ENCODE assay signal across 14 cellular contexts in the genomic region with DNA sequence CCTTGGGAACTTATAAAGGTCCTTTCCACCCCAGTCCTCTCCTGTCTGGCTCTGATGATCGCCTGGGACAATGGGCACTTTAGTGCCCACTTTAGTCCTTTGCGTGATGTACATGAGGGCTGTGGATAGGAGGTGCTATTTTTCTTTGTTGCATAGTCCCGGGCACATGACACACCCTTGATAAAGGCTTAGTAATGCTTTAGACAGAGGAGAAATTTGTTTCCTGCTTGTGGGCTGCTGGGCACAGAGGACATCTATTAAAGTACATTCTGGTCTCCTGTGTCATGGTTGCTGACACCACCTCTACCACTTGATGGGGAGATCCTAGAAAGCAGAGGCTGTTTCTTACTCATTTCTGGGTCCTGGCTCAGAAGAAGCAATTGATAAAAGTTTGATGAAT. TPM values are rescaled to one million over a fixed set of nuclear protein-coding genes. Genes with fewer than 3 reads are reported as not detected.
DNase-seq lines count a peak whose midpoint lies in the region; ATAC-seq, FAIRE-seq and TF ChIP-seq lines count a peak whose summit lies in the region.
"Had no signal": no experiment of that assay in that cellular context is flagged by ENCODE, and none has a peak within 500 bp of the region (broad histone marks: within the 10 kb centered on the region; RNA-seq: fewer than 3 reads in every experiment).

No MANE protein-coding gene starts in this region.

- CTCF ChIA-PET in CD8-positive, alpha-beta memory T cell (lab: Charles Lee) = no interaction called here

- TF ChIP-seq CTCF in keratinocyte (optimal IDR thresholded peaks at IDR 0.05 in 1 of 3, IDR thresholded peaks at IDR 0.05 in 1 of 3, conservative IDR thresholded peaks at IDR 0.05 in 1 of 3; ENCODE audit: extremely low read depth in 1 of 3, insufficient read depth in 2 of 3, low read length in 3 of 3) (peak; percentile 9 to 45 (median 43)), smooth muscle cell (IDR thresholded peaks at IDR 0.05; ENCODE audit: borderline replicate concordance, insufficient read depth, poor library complexity, severe bottlenecking) (no peak)

- H4K20me1 ChIP-seq in keratinocyte (ENCODE audit: control insufficient read depth, extremely low read depth, insufficient read depth, low read length) (no peaks in the 10 kb centered on the region), smooth muscle cell (ENCODE audit: low read depth) (no peaks in the 10 kb centered on the region)

- H3K36me3 ChIP-seq in CD8-positive, alpha-beta memory T cell (ENCODE audit: insufficient read depth, low read length) = peaks cover 14% of the 10 kb centered on the region
- H3K36me3 ChIP-seq in adipocyte (ENCODE audit: control insufficient read depth, insufficient read depth, low read length, severe bottlenecking) = peaks cover 38% of the 10 kb centered on the region
- H3K36me3 ChIP-seq in keratinocyte (ENCODE audit: control insufficient read depth in 2 of 2, extremely low read depth in 1 of 2, insufficient read depth in 2 of 2, low read length in 2 of 2) = peaks cover 11 to 26% of the 10 kb centered on the region in 2 experiments
- H3K36me3 ChIP-seq in smooth muscle cell (ENCODE audit: low read depth) = no peaks in the 10 kb centered on the region

- H3K4me3 Mint-ChIP-seq in CD8-positive, alpha-beta memory T cell = peak overlapping the region in 1 of 7 donors; percentile 13

- H2AFZ ChIP-seq in keratinocyte (ENCODE audit: control insufficient read depth, low read length) (no peak overlapping the region), smooth muscle cell (ENCODE audit: low read depth) (no peak overlapping the region)

- H3K27me3 Mint-ChIP-seq in CD8-positive, alpha-beta memory T cell = no peaks in the 10 kb centered on the region

- no peak for ATAC-seq in GM19397 (IDR thresholded peaks at IDR 0.05; ENCODE audit: unreplicated experiment)
- ATAC-seq in HG02571 (IDR thresholded peaks at IDR 0.05; ENCODE audit: unreplicated experiment) = no peak

- H3K27ac ChIP-seq in CD8-positive, alpha-beta memory T cell (ENCODE audit: low read depth, low read length) = no peak overlapping the region
- H3K27ac ChIP-seq in keratinocyte (ENCODE audit: control insufficient read depth, insufficient read depth, low read length) = peak overlapping the region; percentile 46
- H3K27ac ChIP-seq in smooth muscle cell (ENCODE audit: low read depth) = no peak overlapping the region

- H3K4me1 ChIP-seq in CD8-positive, alpha-beta memory T cell (ENCODE audit: insufficient read depth, low read length) = no peaks in the 10 kb centered on the region
- H3K4me1 ChIP-seq in adipocyte (ENCODE audit: control insufficient read depth, insufficient read depth, low read length) (peaks cover 5% of the 10 kb centered on the region), keratinocyte (ENCODE audit: control insufficient read depth, extremely low read depth, insufficient read depth, low read length) (peaks cover 16% of the 10 kb centered on the region), smooth muscle cell (ENCODE audit: low read depth) (no peaks in the 10 kb centered on the region)

- peak overlapping the region in 6 of 8 donors; percentile 13 to 80 (median 58) for H3K27ac Mint-ChIP-seq in CD8-positive, alpha-beta memory T cell

- H3K9me3 Mint-ChIP-seq in CD8-positive, alpha-beta memory T cell = no peaks in the 10 kb centered on the region

- POLR2A ChIA-PET in CD8-positive, alpha-beta memory T cell (lab: Charles Lee) = no interaction called here

- peaks cover 3 to 42% (median 6%) of the 10 kb centered on the region in 3 donors for H3K36me3 Mint-ChIP-seq in CD8-positive, alpha-beta memory T cell

- dilution Hi-C loops in keratinocyte (cut with MboI; ENCODE audit: extremely low pct_ligation_motif_present, low sequenced_read_pairs) = no loop called here

- no peaks in the 10 kb centered on the region for H3K9me1 ChIP-seq in keratinocyte (ENCODE audit: control insufficient read depth, extremely low read depth, insufficient read depth, low read length)

- peak; percentile 90 for FAIRE-seq in keratinocyte (lab: Jason Lieb, UNC)
- FAIRE-seq: H1 had no signal

- 89% methylated on average over 3 of the region's 3 CpGs for whole genome bisulfite sequencing in smooth muscle cell (ENCODE audit: low lambda C conversion rate)

- no peak overlapping the region for H3K4me3 ChIP-seq in CD8-positive, alpha-beta memory T cell (ENCODE audit: low read length)
- H3K4me3 ChIP-seq in adipocyte (ENCODE audit: low read length) (no peak overlapping the region), keratinocyte (ENCODE audit: control insufficient read depth in 2 of 3, extremely low read depth in 1 of 3, insufficient read depth in 2 of 3, low read depth in 1 of 3, low read length in 3 of 3) (no peak overlapping the region), smooth muscle cell (no peak overlapping the region)

- no peaks in the 10 kb centered on the region for H3K27me3 ChIP-seq in CD8-positive, alpha-beta memory T cell (ENCODE audit: insufficient read depth, low read length, poor library complexity, severe bottlenecking)
- peaks cover 20% of the 10 kb centered on the region for H3K27me3 ChIP-seq in adipocyte (replicated peaks; ENCODE audit: control insufficient read depth, insufficient read depth, low read length)
- no peaks in the 10 kb centered on the region for H3K27me3 ChIP-seq in keratinocyte (ENCODE audit: control insufficient read depth, extremely low read depth, insufficient read depth, low read length)
- peaks cover 4% of the 10 kb centered on the region for H3K27me3 ChIP-seq in smooth muscle cell (ENCODE audit: low read depth)

- H3K4me2 ChIP-seq in keratinocyte (ENCODE audit: control insufficient read depth, extremely low read depth, insufficient read depth, low read depth, low read length) = no peak overlapping the region
- no peak overlapping the region for H3K4me2 ChIP-seq in smooth muscle cell

- H3K9me3 ChIP-seq in CD8-positive, alpha-beta memory T cell (ENCODE audit: low read length) = no peaks in the 10 kb centered on the region
- no peaks in the 10 kb centered on the region for H3K9me3 ChIP-seq in adipocyte (ENCODE audit: control insufficient read depth, low read length)
- H3K9me3 ChIP-seq in keratinocyte (ENCODE audit: control insufficient read depth, low read depth, low read length) = no peaks in the 10 kb centered on the region
- no peaks in the 10 kb centered on the region for H3K9me3 ChIP-seq in smooth muscle cell (replicated peaks; ENCODE audit: low read depth)

- H3K79me2 ChIP-seq in keratinocyte (ENCODE audit: control insufficient read depth, insufficient read depth, low read length) (no peaks in the 10 kb centered on the region), smooth muscle cell (ENCODE audit: low read depth) (no peaks in the 10 kb centered on the region)

- no peaks in the 10 kb centered on the region for H3K4me1 Mint-ChIP-seq in CD8-positive, alpha-beta memory T cell

- no peak for DNase-seq in CD8-positive, alpha-beta memory T cell
- peak; percentile 56 for DNase-seq in HS-5 (ENCODE audit: low read depth)
- peak; percentile 30 for DNase-seq in adipocyte (ENCODE audit: low read depth)
- peak; percentile 70 for DNase-seq in keratinocyte (ENCODE audit: low read depth, low spot score)
- no peak for DNase-seq in middle frontal gyrus (ENCODE audit: extremely low spot score, low spot score)
- no peak for DNase-seq in smooth muscle cell (lab: John Stamatoyannopoulos, UW; ENCODE audit: unreplicated experiment)
- DNase-seq: activated naive CD4-positive, alpha-beta T cell; NCI-H1092; trophoblast cell had no signal

- H3F3A ChIP-seq in smooth muscle cell (ENCODE audit: low read depth) = no peaks in the 10 kb centered on the region

- no peak overlapping the region for H3K9ac ChIP-seq in adipocyte (ENCODE audit: low read length)
- H3K9ac ChIP-seq in keratinocyte (ENCODE audit: control insufficient read depth, extremely low read depth, insufficient read depth, low read length) = peak overlapping the region; percentile 13
- no peak overlapping the region for H3K9ac ChIP-seq in smooth muscle cell (ENCODE audit: low read depth)

RNA-seq across cellular contexts. Expression of gene KNCN, which starts 5.4 kb away (rescaled TPM):
- total RNA-seq in CD8-positive, alpha-beta memory T cell = not detected
- not detected for polyA plus RNA-seq in CD8-positive, alpha-beta memory T cell
- polyA plus RNA-seq in keratinocyte (not detected in 3 replicates), smooth muscle cell (not detected in 2 replicates)
- not detected for polyA plus RNA-seq in keratinocyte (2011; ENCODE audit: low read depth)
- polyA plus RNA-seq in keratinocyte (2011; cell fraction: cytosol; rRNA removed) = not detected in 2 replicates
- polyA plus RNA-seq in keratinocyte (2011; cell fraction: nucleus; rRNA removed) = not detected in 2 replicates
- not detected in 2 replicates for polyA plus RNA-seq in keratinocyte (2012; ENCODE audit: low replicate concordance)
- not detected in 3 replicates for polyA minus RNA-seq in keratinocyte
- polyA minus RNA-seq in keratinocyte (2011; cell fraction: cytosol; rRNA and poly(A)+ RNA removed) = not detected
- not detected in 2 replicates for polyA minus RNA-seq in keratinocyte (2011; cell fraction: nucleus; rRNA and poly(A)+ RNA removed)
- total RNA-seq in smooth muscle cell = not detected in 2 replicates
- total RNA-seq: H1, kidney epithelial cell, omental fat pad had no signal
- polyA plus RNA-seq: H1 had no signal

RNA-seq across cellular contexts. Expression of gene MKNK1, which starts 47.2 kb away (rescaled TPM):
- 10 to 100 TPM; 27.9 to 32.4 TPM for total RNA-seq in CD8-positive, alpha-beta memory T cell
- polyA plus RNA-seq in CD8-positive, alpha-beta memory T cell = 39.0 TPM
- polyA plus RNA-seq in keratinocyte = 45.1 to 59.9 TPM (median 55.7 TPM) in 3 replicates
- polyA plus RNA-seq in keratinocyte (2011; ENCODE audit: low read depth) = 28.2 TPM
- 43.1 and 43.5 TPM in 2 replicates for polyA plus RNA-seq in keratinocyte (2011; cell fraction: cytosol; rRNA removed)
- polyA plus RNA-seq in keratinocyte (2011; cell fraction: nucleus; rRNA removed) = 203 and 210 TPM in 2 replicates
- 25.6 and 43.8 TPM in 2 replicates for polyA plus RNA-seq in keratinocyte (2012; ENCODE audit: low replicate concordance)
- 42.2 to 74.8 TPM (median 56.8 TPM) in 3 replicates for polyA minus RNA-seq in keratinocyte
- polyA minus RNA-seq in keratinocyte (2011; cell fraction: cytosol; rRNA and poly(A)+ RNA removed) = 24.7 TPM
- 43.5 and 69.2 TPM in 2 replicates for polyA minus RNA-seq in keratinocyte (2011; cell fraction: nucleus; rRNA and poly(A)+ RNA removed)
- total RNA-seq in smooth muscle cell = 17.9 and 18.7 TPM in 2 replicates
- 11.7 and 17.2 TPM in 2 replicates for polyA plus RNA-seq in smooth muscle cell

RNA-seq across cellular contexts. Expression of gene MOB3C, which starts 59.8 kb away (rescaled TPM):
- total RNA-seq in CD8-positive, alpha-beta memory T cell = 10 to 100 TPM; 10.3 to 11.3 TPM
- polyA plus RNA-seq in CD8-positive, alpha-beta memory T cell = 26.0 TPM
- polyA plus RNA-seq in keratinocyte (15.8 to 25.6 TPM (median 18.4 TPM) in 3 replicates), smooth muscle cell (5.5 and 8.8 TPM in 2 replicates)
- 2.3 TPM for polyA plus RNA-seq in keratinocyte (2011; ENCODE audit: low read depth)
- 14.1 and 16.2 TPM in 2 replicates for polyA plus RNA-seq in keratinocyte (2011; cell fraction: cytosol; rRNA removed)
- polyA plus RNA-seq in keratinocyte (2011; cell fraction: nucleus; rRNA removed) = 29.3 and 31.6 TPM in 2 replicates
- 8.8 and 9.9 TPM in 2 replicates for polyA plus RNA-seq in keratinocyte (2012; ENCODE audit: low replicate concordance)
- 11.1 to 19.1 TPM (median 17.9 TPM) in 3 replicates for polyA minus RNA-seq in keratinocyte
- polyA minus RNA-seq in keratinocyte (2011; cell fraction: cytosol; rRNA and poly(A)+ RNA removed) = 11.9 TPM
- polyA minus RNA-seq in keratinocyte (2011; cell fraction: nucleus; rRNA and poly(A)+ RNA removed) = 9.6 and 12.9 TPM in 2 replicates
- 5.3 and 9.3 TPM in 2 replicates for total RNA-seq in smooth muscle cell

Comparison
In these comparisons a context has a peak if more than half of its experiments do, and no peak if none do; other contexts are left out.
1. DNase-seq: peak in HS-5 (single experiment), adipocyte (single experiment) and keratinocyte (single experiment); none in CD8-positive, alpha-beta memory T cell (0 of 5), middle frontal gyrus (single experiment) and smooth muscle cell (single experiment).